In the genomic region with DNA sequence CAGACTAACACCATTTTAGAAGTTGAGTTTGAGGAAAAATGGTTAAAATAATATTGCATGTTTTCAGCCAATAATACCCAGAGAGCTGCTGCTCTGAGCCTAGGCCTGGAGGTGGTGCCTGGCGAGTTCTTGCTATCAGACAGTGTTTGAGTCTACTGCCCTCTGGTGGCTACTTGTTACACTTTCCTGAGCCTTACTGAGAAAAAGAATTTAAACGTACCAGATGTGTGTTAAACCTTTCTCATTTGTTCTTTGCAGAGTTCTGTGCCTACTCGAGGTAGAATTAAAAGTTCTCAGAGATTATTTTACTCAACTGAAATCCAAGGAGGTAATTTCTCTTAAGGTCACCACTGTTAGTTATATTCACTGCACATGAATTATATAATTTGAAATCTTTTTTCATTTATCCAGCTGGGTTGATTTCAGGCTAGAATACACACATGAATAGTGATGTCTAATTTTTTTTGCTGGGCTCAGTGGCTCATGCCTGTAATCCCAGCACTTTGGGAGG, we compare ENCODE assay signal across 8 cellular contexts. TPM values are rescaled to one million over a fixed set of nuclear protein-coding genes. Genes with fewer than 3 reads are reported as not detected.
DNase-seq lines count a peak whose midpoint lies in the region; ATAC-seq, FAIRE-seq and TF ChIP-seq lines count a peak whose summit lies in the region.

No MANE protein-coding gene starts in this region.

- no peaks in the 10 kb centered on the region for H3K27me3 ChIP-seq in CD8-positive, alpha-beta T cell (ENCODE audit: insufficient read depth, low read length)

- DNase-seq in CD8-positive, alpha-beta T cell = peak; percentile 48 to 83 (median 75)
- DNase-seq in HUDEP-2 (lab: John Stamatoyannopoulos, UW; ENCODE audit: unreplicated experiment in 76 of 76) (peak in 70 of 76 experiments; percentile 16 to 88 (median 70)), NOMO-1 (lab: John Stamatoyannopoulos, UW; ENCODE audit: unreplicated experiment in 2 of 2) (peak; percentile 83 to 86), midbrain (lab: John Stamatoyannopoulos, UW) (peak; percentile 88)
- peak; percentile 89 for DNase-seq in activated CD8-positive, alpha-beta T cell treated with anti-CD3 and anti-CD28 coated beads, Interleukin-2, amount 10 ng/mL, durations not matched to agents 7 days and 5 days
- DNase-seq in stimulated activated CD8-positive, alpha-beta memory T cell treated with anti-CD3 and anti-CD28 coated beads, Interleukin-4, amount 100 ng/mL, for 1 hour (ENCODE audit: low read depth in 2 of 2, low spot score in 1 of 2) = peak; percentile 35 to 59

- H3K27ac ChIP-seq in CD8-positive, alpha-beta T cell (ENCODE audit: low read depth, low read length) = no peak overlapping the region

- H3K36me3 Mint-ChIP-seq in CD8-positive, alpha-beta T cell = peaks cover 33% of the 10 kb centered on the region
- H3K36me3 Mint-ChIP-seq in activated CD8-positive, alpha-beta T cell treated with anti-CD3 and anti-CD28 coated beads, Interleukin-2, amount 10 ng/mL, durations not matched to agents 7 days and 5 days (ENCODE audit: low read depth) = peaks cover 9% of the 10 kb centered on the region

- FAIRE-seq in endometrium (lab: Jason Lieb, UNC) = peak; percentile 63

- no peaks in the 10 kb centered on the region for H3K9me3 ChIP-seq in CD8-positive, alpha-beta T cell (ENCODE audit: low read length)

- no peaks in the 10 kb centered on the region for H3K27me3 Mint-ChIP-seq in CD8-positive, alpha-beta T cell (ENCODE audit: low read depth)
- H3K27me3 Mint-ChIP-seq in activated CD8-positive, alpha-beta T cell treated with anti-CD3 and anti-CD28 coated beads, Interleukin-2, amount 10 ng/mL, durations not matched to agents 7 days and 5 days (ENCODE audit: low read depth) = no peaks in the 10 kb centered on the region

- peak; percentile 95 for TF ChIP-seq CTCF in CD8-positive, alpha-beta T cell (IDR thresholded peaks at IDR 0.05)

- H3K27ac Mint-ChIP-seq in CD8-positive, alpha-beta T cell = no peak overlapping the region
- no peak overlapping the region for H3K27ac Mint-ChIP-seq in activated CD8-positive, alpha-beta T cell treated with anti-CD3 and anti-CD28 coated beads, Interleukin-2, amount 10 ng/mL, durations not matched to agents 7 days and 5 days

- POLR2A ChIA-PET in CD8-positive, alpha-beta T cell (lab: Charles Lee) = interaction anchor here (1.6 to 1.9 kb wide), 2 partner anchors 220 to 257 kb away, joined by 3 to 6 read pairs; no protein-coding TSS in a partner anchor
- POLR2A ChIA-PET in activated CD8-positive, alpha-beta T cell treated with anti-CD3 and anti-CD28 coated beads, Interleukin-2, amount 10 ng/mL, durations not matched to agents 7 days and 5 days (lab: Charles Lee) = interaction anchor here (0.9 kb wide), 1 partner anchor 26 kb away, joined by 3 read pairs; no protein-coding TSS in a partner anchor

- peaks cover 4% of the 10 kb centered on the region for H3K36me3 ChIP-seq in CD8-positive, alpha-beta T cell (ENCODE audit: insufficient read depth, low read length)

- no peak overlapping the region for H3K4me3 Mint-ChIP-seq in CD8-positive, alpha-beta T cell
- H3K4me3 Mint-ChIP-seq in activated CD8-positive, alpha-beta T cell treated with anti-CD3 and anti-CD28 coated beads, Interleukin-2, amount 10 ng/mL, durations not matched to agents 7 days and 5 days = no peak overlapping the region

- H3K4me3 ChIP-seq in CD8-positive, alpha-beta T cell (ENCODE audit: low read depth, low read length) = no peak overlapping the region

- peaks cover 5% of the 10 kb centered on the region for H3K4me1 Mint-ChIP-seq in CD8-positive, alpha-beta T cell (ENCODE audit: low read depth)
- H3K4me1 Mint-ChIP-seq in activated CD8-positive, alpha-beta T cell treated with anti-CD3 and anti-CD28 coated beads, Interleukin-2, amount 10 ng/mL, durations not matched to agents 7 days and 5 days (ENCODE audit: low read depth) = peaks cover 12% of the 10 kb centered on the region

- H3K4me1 ChIP-seq in CD8-positive, alpha-beta T cell (ENCODE audit: insufficient read depth, low read length) = no peaks in the 10 kb centered on the region

- intact Hi-C loops in CD8-positive, alpha-beta T cell (cut with DNase I, micrococcal nuclease) = loop anchor here (1.0 to 2.0 kb wide), 5 partner anchors 219 to 289 kb away; no protein-coding TSS in a partner anchor

- ATAC-seq in CD8-positive, alpha-beta T cell = peak; percentile 99
- peak; percentile 84 for ATAC-seq in GM21381 (IDR thresholded peaks at IDR 0.05; ENCODE audit: unreplicated experiment)
- ATAC-seq in activated CD8-positive, alpha-beta T cell treated with anti-CD3 and anti-CD28 coated beads, Interleukin-2, amount 10 ng/mL, durations not matched to agents 7 days and 5 days = peak; percentile 96

- CTCF ChIA-PET in CD8-positive, alpha-beta T cell (lab: Charles Lee) = interaction anchor here (0.6 to 5.6 kb wide), 49 partner anchors 8 to 281 kb away, joined by 3 to 131 read pairs (median 4); no protein-coding TSS in a partner anchor
- CTCF ChIA-PET in activated CD8-positive, alpha-beta T cell treated with anti-CD3 and anti-CD28 coated beads, Interleukin-2, amount 10 ng/mL, durations not matched to agents 7 days and 5 days (lab: Charles Lee) = interaction anchor here (0.6 to 7.7 kb wide), 48 partner anchors 9 to 289 kb away, joined by 3 to 157 read pairs (median 4); no protein-coding TSS in a partner anchor

- H3K9me3 Mint-ChIP-seq in CD8-positive, alpha-beta T cell = no peaks in the 10 kb centered on the region
- no peaks in the 10 kb centered on the region for H3K9me3 Mint-ChIP-seq in activated CD8-positive, alpha-beta T cell treated with anti-CD3 and anti-CD28 coated beads, Interleukin-2, amount 10 ng/mL, durations not matched to agents 7 days and 5 days (ENCODE audit: insufficient read depth)

RNA-seq across cellular contexts. Expression of a gene that starts 38.2 kb away (rescaled TPM):
- 1 to 10 TPM; 4.2 to 5.9 TPM for total RNA-seq in CD8-positive, alpha-beta T cell
- 1 to 10 TPM; 7.0 to 7.9 TPM for total RNA-seq in activated CD8-positive, alpha-beta T cell treated with anti-CD3 and anti-CD28 coated beads, Interleukin-2, amount 10 ng/mL, durations not matched to agents 7 days and 5 days
